In the genomic region with DNA sequence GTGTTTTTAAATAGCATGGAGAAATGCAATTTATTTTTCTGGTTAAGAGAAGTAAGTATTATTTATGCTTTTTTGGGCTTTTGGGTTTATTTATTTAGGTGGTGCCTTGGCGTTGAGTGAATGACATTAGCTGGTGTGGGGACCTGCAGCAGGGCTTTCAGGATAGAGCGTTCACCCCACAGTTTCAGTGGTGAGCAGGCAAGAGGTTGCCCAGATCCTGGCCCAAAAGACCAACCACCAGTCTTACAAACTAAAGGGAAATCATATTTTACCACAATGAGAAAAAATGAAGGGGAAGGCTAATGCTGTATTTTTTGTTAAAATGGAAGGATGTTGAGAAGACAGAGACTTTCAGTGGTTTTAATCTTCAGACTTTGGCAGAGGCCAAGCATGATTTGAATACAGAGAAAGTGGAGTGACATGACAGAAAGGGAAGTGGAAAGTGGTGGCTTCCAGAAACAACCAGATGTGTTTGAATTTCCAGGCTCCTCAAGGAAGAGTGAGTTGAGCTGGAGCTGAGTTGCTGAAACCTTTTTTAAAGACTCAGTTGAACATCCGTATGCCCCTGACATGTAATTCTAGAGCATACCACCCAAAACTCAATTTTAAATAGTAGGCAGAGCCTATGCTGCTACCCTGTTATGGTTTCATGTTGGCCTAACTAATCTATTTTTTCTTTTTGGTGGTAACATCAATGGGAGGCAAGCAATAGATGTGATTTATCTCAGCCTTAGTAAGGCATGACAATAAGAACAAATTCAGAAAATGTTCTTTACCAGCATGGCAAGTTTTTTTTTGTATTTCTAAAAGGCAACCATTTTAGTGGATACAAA, we compare ENCODE assay signal across 10 cellular contexts.
DNase-seq lines count a peak whose midpoint lies in the region; ATAC-seq, FAIRE-seq and TF ChIP-seq lines count a peak whose summit lies in the region.
"Had no signal": no experiment of that assay in that cellular context is flagged by ENCODE, and none has a peak within 500 bp of the region (broad histone marks: within the 10 kb centered on the region; RNA-seq: fewer than 3 reads in every experiment).

No MANE protein-coding gene starts in this region.

- peaks cover 30% of the 10 kb centered on the region for H3K36me3 Mint-ChIP-seq in memory B cell

- ATAC-seq in GM21423 (IDR thresholded peaks at IDR 0.05; ENCODE audit: unreplicated experiment) (peak; percentile 83), HG03521 (IDR thresholded peaks at IDR 0.05; ENCODE audit: unreplicated experiment) (peak; percentile 78), memory B cell (ENCODE audit: low read depth) (peak; percentile 42)

- H3K9me3 Mint-ChIP-seq in memory B cell: no peaks in the 10 kb centered on the region

- H3K4me3 Mint-ChIP-seq in memory B cell: no peak overlapping the region

- no peaks in the 10 kb centered on the region for H3K27me3 Mint-ChIP-seq in memory B cell

- FAIRE-seq in GM12892 (lab: Jason Lieb, UNC): peak; percentile 33
- FAIRE-seq in RCC 7860 (lab: Jason Lieb, UNC): no peak

- peak overlapping the region; percentile 62 for H3K27ac Mint-ChIP-seq in memory B cell

- DNase-seq in GM12892 (ENCODE audit: insufficient read length) (no peak), memory B cell (ENCODE audit: low spot score in 2 of 2) (no peak), SIG-M5 treated with dmso at 0.1 percent for 504 hours (lab: John Stamatoyannopoulos, UW; ENCODE audit: unreplicated experiment) (no peak), RCC 7860 (ENCODE audit: low spot score) (no peak), NCI-H1436 treated with DMSO at 0.1 percent for 48 hours (lab: John Stamatoyannopoulos, UW) (no peak), dedifferentiated amniotic fluid mesenchymal stem cell (ENCODE audit: extremely low spot score) (no peak)
- DNase-seq: activated naive CD4-positive, alpha-beta T cell treated with Interleukin-2 at 50 U/mL for 16 hours; GOT3 had no signal

- no peak for TF ChIP-seq POLR2A in GM12892 (IDR thresholded peaks at IDR 0.05; ENCODE audit: low read depth, low read length)

- peaks cover 10% of the 10 kb centered on the region for H3K4me1 Mint-ChIP-seq in memory B cell
